1 cellular context compared by ENCODE assay signal in the genomic region with DNA sequence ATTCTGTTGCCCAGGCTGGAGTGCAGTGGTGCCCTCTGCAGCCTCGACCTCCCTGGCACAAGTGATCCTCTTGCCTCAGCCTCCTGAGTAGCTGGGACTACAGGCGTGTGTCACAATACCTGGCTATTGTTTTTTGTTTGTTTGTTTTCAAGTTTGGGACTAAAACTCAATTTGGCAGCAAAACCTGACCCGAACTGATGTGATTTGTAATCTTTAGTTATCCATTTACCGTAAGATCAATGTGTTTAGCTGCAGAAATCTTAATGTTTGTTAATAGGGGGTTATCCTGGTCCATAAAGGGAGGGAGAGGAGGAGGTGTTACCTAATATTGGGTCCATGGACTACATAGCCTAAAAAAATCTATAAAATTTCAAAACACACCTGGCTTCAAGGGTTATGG.
TF ChIP-seq lines count a peak whose summit lies in the region.

No MANE protein-coding gene starts in this region.

TF ChIP-seq in GM23338, 12 proteins besides CTCF, POLR2A, EP300 and RAD21 (continued from another document):
- TF ChIP-seq, protein P1, sequence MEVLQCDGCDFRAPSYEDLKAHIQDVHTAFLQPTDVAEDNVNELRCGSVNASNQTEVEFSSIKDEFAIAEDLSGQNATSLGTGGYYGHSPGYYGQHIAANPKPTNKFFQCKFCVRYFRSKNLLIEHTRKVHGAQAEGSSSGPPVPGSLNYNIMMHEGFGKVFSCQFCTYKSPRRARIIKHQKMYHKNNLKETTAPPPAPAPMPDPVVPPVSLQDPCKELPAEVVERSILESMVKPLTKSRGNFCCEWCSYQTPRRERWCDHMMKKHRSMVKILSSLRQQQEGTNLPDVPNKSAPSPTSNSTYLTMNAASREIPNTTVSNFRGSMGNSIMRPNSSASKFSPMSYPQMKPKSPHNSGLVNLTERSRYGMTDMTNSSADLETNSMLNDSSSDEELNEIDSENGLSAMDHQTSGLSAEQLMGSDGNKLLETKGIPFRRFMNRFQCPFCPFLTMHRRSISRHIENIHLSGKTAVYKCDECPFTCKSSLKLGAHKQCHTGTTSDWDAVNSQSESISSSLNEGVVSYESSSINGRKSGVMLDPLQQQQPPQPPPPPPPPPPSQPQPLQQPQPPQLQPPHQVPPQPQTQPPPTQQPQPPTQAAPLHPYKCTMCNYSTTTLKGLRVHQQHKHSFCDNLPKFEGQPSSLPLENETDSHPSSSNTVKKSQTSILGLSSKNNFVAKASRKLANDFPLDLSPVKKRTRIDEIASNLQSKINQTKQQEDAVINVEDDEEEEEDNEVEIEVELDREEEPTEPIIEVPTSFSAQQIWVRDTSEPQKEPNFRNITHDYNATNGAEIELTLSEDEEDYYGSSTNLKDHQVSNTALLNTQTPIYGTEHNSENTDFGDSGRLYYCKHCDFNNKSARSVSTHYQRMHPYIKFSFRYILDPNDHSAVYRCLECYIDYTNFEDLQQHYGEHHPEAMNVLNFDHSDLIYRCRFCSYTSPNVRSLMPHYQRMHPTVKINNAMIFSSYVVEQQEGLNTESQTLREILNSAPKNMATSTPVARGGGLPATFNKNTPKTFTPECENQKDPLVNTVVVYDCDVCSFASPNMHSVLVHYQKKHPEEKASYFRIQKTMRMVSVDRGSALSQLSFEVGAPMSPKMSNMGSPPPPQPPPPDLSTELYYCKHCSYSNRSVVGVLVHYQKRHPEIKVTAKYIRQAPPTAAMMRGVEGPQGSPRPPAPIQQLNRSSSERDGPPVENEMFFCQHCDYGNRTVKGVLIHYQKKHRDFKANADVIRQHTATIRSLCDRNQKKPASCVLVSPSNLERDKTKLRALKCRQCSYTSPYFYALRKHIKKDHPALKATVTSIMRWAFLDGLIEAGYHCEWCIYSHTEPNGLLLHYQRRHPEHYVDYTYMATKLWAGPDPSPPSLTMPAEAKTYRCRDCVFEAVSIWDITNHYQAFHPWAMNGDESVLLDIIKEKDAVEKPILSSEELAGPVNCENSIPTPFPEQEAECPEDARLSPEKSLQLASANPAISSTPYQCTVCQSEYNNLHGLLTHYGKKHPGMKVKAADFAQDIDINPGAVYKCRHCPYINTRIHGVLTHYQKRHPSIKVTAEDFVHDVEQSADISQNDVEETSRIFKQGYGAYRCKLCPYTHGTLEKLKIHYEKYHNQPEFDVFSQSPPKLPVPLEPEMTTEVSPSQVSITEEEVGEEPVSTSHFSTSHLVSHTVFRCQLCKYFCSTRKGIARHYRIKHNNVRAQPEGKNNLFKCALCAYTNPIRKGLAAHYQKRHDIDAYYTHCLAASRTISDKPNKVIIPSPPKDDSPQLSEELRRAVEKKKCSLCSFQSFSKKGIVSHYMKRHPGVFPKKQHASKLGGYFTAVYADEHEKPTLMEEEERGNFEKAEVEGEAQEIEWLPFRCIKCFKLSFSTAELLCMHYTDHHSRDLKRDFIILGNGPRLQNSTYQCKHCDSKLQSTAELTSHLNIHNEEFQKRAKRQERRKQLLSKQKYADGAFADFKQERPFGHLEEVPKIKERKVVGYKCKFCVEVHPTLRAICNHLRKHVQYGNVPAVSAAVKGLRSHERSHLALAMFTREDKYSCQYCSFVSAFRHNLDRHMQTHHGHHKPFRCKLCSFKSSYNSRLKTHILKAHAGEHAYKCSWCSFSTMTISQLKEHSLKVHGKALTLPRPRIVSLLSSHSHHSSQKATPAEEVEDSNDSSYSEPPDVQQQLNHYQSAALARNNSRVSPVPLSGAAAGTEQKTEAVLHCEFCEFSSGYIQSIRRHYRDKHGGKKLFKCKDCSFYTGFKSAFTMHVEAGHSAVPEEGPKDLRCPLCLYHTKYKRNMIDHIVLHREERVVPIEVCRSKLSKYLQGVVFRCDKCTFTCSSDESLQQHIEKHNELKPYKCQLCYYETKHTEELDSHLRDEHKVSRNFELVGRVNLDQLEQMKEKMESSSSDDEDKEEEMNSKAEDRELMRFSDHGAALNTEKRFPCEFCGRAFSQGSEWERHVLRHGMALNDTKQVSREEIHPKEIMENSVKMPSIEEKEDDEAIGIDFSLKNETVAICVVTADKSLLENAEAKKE (CRISPR knock-in tag; IDR thresholded peaks at IDR 0.05): no peak
- TF ChIP-seq STAT1 (IDR thresholded peaks at IDR 0.05; ENCODE audit: unreplicated experiment) (no peak), JUNB (IDR thresholded peaks at IDR 0.05; ENCODE audit: unreplicated experiment) (no peak), NANOG (IDR thresholded peaks at IDR 0.05; ENCODE audit: borderline replicate concordance) (no peak), EZH2phosphoT487 (IDR thresholded peaks at IDR 0.05; ENCODE audit: unreplicated experiment) (no peak), POLR2AphosphoS5 (IDR thresholded peaks at IDR 0.05; ENCODE audit: low read depth) (no peak), CREB1 (CRISPR knock-in tag; IDR thresholded peaks at IDR 0.05; ENCODE audit: low read depth) (no peak), ZNF114 (CRISPR knock-in tag; IDR thresholded peaks at IDR 0.05) (no peak)
- TF ChIP-seq, protein P2, sequence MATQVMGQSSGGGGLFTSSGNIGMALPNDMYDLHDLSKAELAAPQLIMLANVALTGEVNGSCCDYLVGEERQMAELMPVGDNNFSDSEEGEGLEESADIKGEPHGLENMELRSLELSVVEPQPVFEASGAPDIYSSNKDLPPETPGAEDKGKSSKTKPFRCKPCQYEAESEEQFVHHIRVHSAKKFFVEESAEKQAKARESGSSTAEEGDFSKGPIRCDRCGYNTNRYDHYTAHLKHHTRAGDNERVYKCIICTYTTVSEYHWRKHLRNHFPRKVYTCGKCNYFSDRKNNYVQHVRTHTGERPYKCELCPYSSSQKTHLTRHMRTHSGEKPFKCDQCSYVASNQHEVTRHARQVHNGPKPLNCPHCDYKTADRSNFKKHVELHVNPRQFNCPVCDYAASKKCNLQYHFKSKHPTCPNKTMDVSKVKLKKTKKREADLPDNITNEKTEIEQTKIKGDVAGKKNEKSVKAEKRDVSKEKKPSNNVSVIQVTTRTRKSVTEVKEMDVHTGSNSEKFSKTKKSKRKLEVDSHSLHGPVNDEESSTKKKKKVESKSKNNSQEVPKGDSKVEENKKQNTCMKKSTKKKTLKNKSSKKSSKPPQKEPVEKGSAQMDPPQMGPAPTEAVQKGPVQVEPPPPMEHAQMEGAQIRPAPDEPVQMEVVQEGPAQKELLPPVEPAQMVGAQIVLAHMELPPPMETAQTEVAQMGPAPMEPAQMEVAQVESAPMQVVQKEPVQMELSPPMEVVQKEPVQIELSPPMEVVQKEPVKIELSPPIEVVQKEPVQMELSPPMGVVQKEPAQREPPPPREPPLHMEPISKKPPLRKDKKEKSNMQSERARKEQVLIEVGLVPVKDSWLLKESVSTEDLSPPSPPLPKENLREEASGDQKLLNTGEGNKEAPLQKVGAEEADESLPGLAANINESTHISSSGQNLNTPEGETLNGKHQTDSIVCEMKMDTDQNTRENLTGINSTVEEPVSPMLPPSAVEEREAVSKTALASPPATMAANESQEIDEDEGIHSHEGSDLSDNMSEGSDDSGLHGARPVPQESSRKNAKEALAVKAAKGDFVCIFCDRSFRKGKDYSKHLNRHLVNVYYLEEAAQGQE (IDR thresholded peaks at IDR 0.05; ENCODE audit: unreplicated experiment): no peak
- TF ChIP-seq, protein P3, sequence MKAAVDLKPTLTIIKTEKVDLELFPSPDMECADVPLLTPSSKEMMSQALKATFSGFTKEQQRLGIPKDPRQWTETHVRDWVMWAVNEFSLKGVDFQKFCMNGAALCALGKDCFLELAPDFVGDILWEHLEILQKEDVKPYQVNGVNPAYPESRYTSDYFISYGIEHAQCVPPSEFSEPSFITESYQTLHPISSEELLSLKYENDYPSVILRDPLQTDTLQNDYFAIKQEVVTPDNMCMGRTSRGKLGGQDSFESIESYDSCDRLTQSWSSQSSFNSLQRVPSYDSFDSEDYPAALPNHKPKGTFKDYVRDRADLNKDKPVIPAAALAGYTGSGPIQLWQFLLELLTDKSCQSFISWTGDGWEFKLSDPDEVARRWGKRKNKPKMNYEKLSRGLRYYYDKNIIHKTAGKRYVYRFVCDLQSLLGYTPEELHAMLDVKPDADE (IDR thresholded peaks at IDR 0.05): no peak
